In genomic region chr10:14904316-14904732, GRCh38 we compare ENCODE assay signal across 10 cellular contexts. TPM values are rescaled to one million over a fixed set of nuclear protein-coding genes. Genes with fewer than 3 reads are reported as not detected.
DNase-seq lines count a peak whose midpoint lies in the region; ATAC-seq, FAIRE-seq and TF ChIP-seq lines count a peak whose summit lies in the region.
"Had no signal": no experiment of that assay in that cellular context is flagged by ENCODE, and none has a peak within 500 bp of the region (broad histone marks: within the 10 kb centered on the region; RNA-seq: fewer than 3 reads in every experiment).

No MANE protein-coding gene starts in this region.

- intact Hi-C loops in Panc1 (cut with micrococcal nuclease; ENCODE audit: unreplicated experiment) (no loop called here), gastrocnemius medialis (cut with DNase I; ENCODE audit: low total_unique reads) (no loop called here)

- H3K4me1 ChIP-seq in Panc1 (ENCODE audit: control insufficient read depth, insufficient read depth, low read length) (no peaks in the 10 kb centered on the region), gastrocnemius medialis (no peaks in the 10 kb centered on the region)

- H3K4me1 Mint-ChIP-seq in progenitor cell of endocrine pancreas (ENCODE audit: low read depth), result no peaks in the 10 kb centered on the region

- H3K9me3 Mint-ChIP-seq in progenitor cell of endocrine pancreas (ENCODE audit: low read depth), result peaks cover 5% of the 10 kb centered on the region
- H3K9me3 Mint-ChIP-seq: T-helper 1 cell treated with Interleukin-12 subunit alpha and Interleukin-12 subunit beta and Interleukin-4 antibody, amounts not matched to agents 30 μg/mL and 1 μg/mL, for 36 hours had no signal

- TF ChIP-seq POLR2A in gastrocnemius medialis (IDR thresholded peaks at IDR 0.05), result no peak

- H3K4me3 Mint-ChIP-seq in progenitor cell of endocrine pancreas (ENCODE audit: low read depth), result no peak overlapping the region
- H3K4me3 Mint-ChIP-seq: T-helper 1 cell treated with Interleukin-12 subunit alpha and Interleukin-12 subunit beta and Interleukin-4 antibody, amounts not matched to agents 30 μg/mL and 1 μg/mL, for 36 hours had no signal

- H3K36me3 ChIP-seq in Panc1 (ENCODE audit: control insufficient read depth, insufficient read depth, low read length) (peaks cover 11% of the 10 kb centered on the region; the same call in 1 of the 2 replicates), gastrocnemius medialis (peaks cover 3 to 34% of the 10 kb centered on the region in 2 donors)

- DNase-seq in DMS114 treated with DMSO at 0.1 percent for 48 hours (lab: John Stamatoyannopoulos, UW; ENCODE audit: unreplicated experiment) (peak; percentile 22), Panc1 (ENCODE audit: low read depth, low spot score) (peak; percentile 8), progenitor cell of endocrine pancreas (ENCODE audit: low spot score, unreplicated experiment) (no peak), gastrocnemius medialis (no peak)
- no peak for DNase-seq in stimulated activated CD8-positive, alpha-beta memory T cell treated with anti-CD3 and anti-CD28 coated beads, Interleukin-4, amount 100 ng/mL, for 48 hours

- TF ChIP-seq CTCF in Panc1 (IDR thresholded peaks at IDR 0.05), result peak; percentile 52; the same call in 1 of the 2 replicates
- TF ChIP-seq CTCF in progenitor cell of endocrine pancreas (IDR thresholded peaks at IDR 0.05; ENCODE audit: unreplicated experiment), result peak; percentile 66
- TF ChIP-seq CTCF in gastrocnemius medialis (IDR thresholded peaks at IDR 0.05 in 4 of 5, conservative IDR thresholded peaks at IDR 0.05 in 1 of 5), result peak in 1 of 5 experiments; percentile 45

- no peak overlapping the region for H3K27ac Mint-ChIP-seq in progenitor cell of endocrine pancreas
- H3K27ac Mint-ChIP-seq: T-helper 1 cell treated with Interleukin-12 subunit alpha and Interleukin-12 subunit beta and Interleukin-4 antibody, amounts not matched to agents 30 μg/mL and 1 μg/mL, for 36 hours had no signal

- H3K27me3 ChIP-seq in Panc1 (ENCODE audit: control insufficient read depth, insufficient read depth, low read length) (no peaks in the 10 kb centered on the region), gastrocnemius medialis (no peaks in the 10 kb centered on the region)

- POLR2A ChIA-PET in Panc1 (lab: Charles Lee), result no interaction called here

- peaks cover 3% of the 10 kb centered on the region; the same call in 1 of the 2 replicates for H3K9me3 ChIP-seq in Panc1 (ENCODE audit: control insufficient read depth, insufficient read depth, low read depth, low read length)
- H3K9me3 ChIP-seq in gastrocnemius medialis, result no peaks in the 10 kb centered on the region

- peaks cover 34% of the 10 kb centered on the region for H3K36me3 Mint-ChIP-seq in progenitor cell of endocrine pancreas (ENCODE audit: insufficient read depth)

- BruUV-seq in Panc1 (replicated peaks; lab: Mats Ljungman, UMichigan), result no TSS peak

- CTCF ChIA-PET in Panc1 (lab: Charles Lee), result no interaction called here

- ATAC-seq in GM19395 (IDR thresholded peaks at IDR 0.05; ENCODE audit: unreplicated experiment) (peak; percentile 70), Panc1 (0 out of 2 replicates have a peak, but pooled peaks have one; percentile 51), GM21360 (IDR thresholded peaks at IDR 0.05; ENCODE audit: unreplicated experiment) (no peak), gastrocnemius medialis (no peak)

- no peak overlapping the region for H3K4me3 ChIP-seq in Panc1 (ENCODE audit: low read depth in 2 of 2, low read length in 2 of 2)
- no peak overlapping the region for H3K4me3 ChIP-seq in gastrocnemius medialis

- peak; percentile 93 for FAIRE-seq in endometrium (lab: Jason Lieb, UNC)

- H3K27ac ChIP-seq in Panc1 (ENCODE audit: low read length) (no peak overlapping the region), gastrocnemius medialis (no peak overlapping the region)

- in situ Hi-C loops in Panc1 (cut with HindIII; ENCODE audit: low pct_unique_long_range_greater_than_20kb, low sequenced_read_pairs) (no loop called here), gastrocnemius medialis (cut with MboI; ENCODE audit: low sequenced_read_pairs in 4 of 4) (no loop called here)

- H3K27me3 Mint-ChIP-seq in progenitor cell of endocrine pancreas, result no peaks in the 10 kb centered on the region

RNA-seq across cellular contexts. Expression of gene SUV39H2, which starts 25.7 kb away (rescaled TPM):
- total RNA-seq in Panc1 (2021; ENCODE audit: unreplicated experiment), result 21.9 TPM
- 6.2 TPM for polyA plus RNA-seq in Panc1 (2012; ENCODE audit: insufficient read length)
- total RNA-seq in progenitor cell of endocrine pancreas, result 38.4 and 39.9 TPM in 2 replicates
- total RNA-seq in gastrocnemius medialis, result 1 to 10 TPM in 3 of 4 donors, under 1 TPM in 1; 0.71 to 7.4 (median 5.0) TPM

RNA-seq across cellular contexts. Expression of gene DCLRE1C, which starts 49.6 kb away (rescaled TPM):
- 9.1 TPM for total RNA-seq in Panc1 (2021; ENCODE audit: unreplicated experiment)
- polyA plus RNA-seq in Panc1 (2012; ENCODE audit: insufficient read length), result 5.1 TPM
- total RNA-seq in progenitor cell of endocrine pancreas, result 13.5 and 13.8 TPM in 2 replicates
- total RNA-seq in gastrocnemius medialis, result 1 to 10 TPM; 3.0 to 3.6 (median 3.3) TPM

RNA-seq across cellular contexts. Expression of gene MEIG1, which starts 54.9 kb away (rescaled TPM):
- total RNA-seq in Panc1 (2021; ENCODE audit: unreplicated experiment), result 0.54 TPM
- polyA plus RNA-seq in Panc1 (2012; ENCODE audit: insufficient read length), result 0.86 TPM
- total RNA-seq in progenitor cell of endocrine pancreas, result 1.6 and 3.0 TPM in 2 replicates
- total RNA-seq in gastrocnemius medialis, result not detected
- total RNA-seq: skeletal muscle tissue had no signal

Comparison
In these comparisons a context has a peak if more than half of its experiments do, and no peak if none do; other contexts are left out.
1. DNase-seq: peak in DMS114 treated with DMSO at 0.1 percent for 48 hours (single experiment) and Panc1 (single experiment); none in progenitor cell of endocrine pancreas (single experiment), gastrocnemius medialis (0 of 2) and stimulated activated CD8-positive, alpha-beta memory T cell treated with anti-CD3 and anti-CD28 coated beads, Interleukin-4, amount 100 ng/mL, for 48 hours (single experiment).
2. ATAC-seq: peak in GM19395 (single experiment) and Panc1 (single experiment); none in GM21360 (single experiment) and gastrocnemius medialis (0 of 2).